1 cellular context compared by ENCODE assay signal in the genomic region with DNA sequence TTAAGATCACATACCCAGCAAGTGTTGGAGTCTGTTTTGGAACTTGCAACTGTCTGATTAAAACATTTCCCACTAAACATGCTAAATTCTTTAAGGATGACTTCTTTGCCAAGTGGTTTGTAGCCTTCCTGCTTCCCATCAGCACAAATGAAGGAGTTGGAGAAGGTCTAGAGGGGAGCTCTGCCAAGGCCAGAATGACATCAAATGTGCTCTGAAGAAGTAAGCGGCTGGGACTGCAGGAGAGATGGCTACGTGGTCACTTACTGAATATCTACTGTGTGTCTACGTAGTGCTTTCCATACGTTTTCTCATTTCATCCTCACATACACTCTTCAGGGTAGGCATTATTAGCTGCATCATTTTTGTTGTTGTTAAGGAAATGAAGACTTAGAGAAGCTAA.
TF ChIP-seq lines count a peak whose summit lies in the region.

No MANE protein-coding gene starts in this region.

TF ChIP-seq in H1, 55 proteins besides CTCF, POLR2A, EP300 and RAD21:
- TF ChIP-seq HDAC2 (IDR thresholded peaks at IDR 0.05; ENCODE audit: borderline replicate concordance in 1 of 2, low read depth in 2 of 2, low read length in 2 of 2) (no peak), HDAC6 (IDR thresholded peaks at IDR 0.05; ENCODE audit: low read depth, low read length) (no peak), EGR1 (IDR thresholded peaks at IDR 0.05; ENCODE audit: borderline replicate concordance, low read depth, low read length) (no peak), GTF2F1 (IDR thresholded peaks at IDR 0.05; ENCODE audit: borderline replicate concordance, low read depth, low read length) (no peak), SP1 (IDR thresholded peaks at IDR 0.05; ENCODE audit: low read depth, low read length) (no peak), YY1 (IDR thresholded peaks at IDR 0.05; ENCODE audit: low read depth, low read length) (no peak), TCF12 (IDR thresholded peaks at IDR 0.05; ENCODE audit: low read depth, low read length) (no peak), BACH1 (IDR thresholded peaks at IDR 0.05; ENCODE audit: low read length) (no peak), JUND (IDR thresholded peaks at IDR 0.05; ENCODE audit: low read length) (no peak), PHF8 (conservative IDR thresholded peaks at IDR 0.05; ENCODE audit: low read depth, low read length) (no peak)
